Comparison of ENCODE assay signal across 6 cellular contexts in the genomic region with DNA sequence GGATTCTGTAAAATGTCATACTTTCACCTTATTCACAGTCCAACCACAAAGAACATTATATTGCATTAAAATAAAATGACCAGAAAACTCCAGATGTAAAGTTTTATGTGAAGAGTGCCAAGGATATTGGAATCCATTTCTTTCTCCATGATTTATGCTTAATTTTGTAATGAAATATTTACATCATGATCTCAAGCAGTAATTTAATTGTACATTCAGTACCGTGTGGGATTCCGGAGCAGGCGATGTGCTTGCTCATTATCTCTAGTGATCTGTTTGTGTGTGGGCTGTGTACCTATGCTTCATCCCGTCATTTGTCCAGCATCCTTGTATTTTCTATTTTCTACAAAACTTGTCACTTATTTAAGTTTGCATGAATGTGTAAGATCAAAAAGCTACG.
"Had no signal": no experiment of that assay in that cellular context is flagged by ENCODE, and none has a peak within 500 bp of the region (broad histone marks: within the 10 kb centered on the region; RNA-seq: fewer than 3 reads in every experiment).

No MANE protein-coding gene starts in this region.

- H3K4me3 ChIP-seq: K562 had no signal

- ATAC-seq: HepG2, K562 had no signal

- DNase-seq: IMR-90, KBM-7, KG1 had no signal

- H3K27ac ChIP-seq: HL-60 had no signal
